In the genomic region with DNA sequence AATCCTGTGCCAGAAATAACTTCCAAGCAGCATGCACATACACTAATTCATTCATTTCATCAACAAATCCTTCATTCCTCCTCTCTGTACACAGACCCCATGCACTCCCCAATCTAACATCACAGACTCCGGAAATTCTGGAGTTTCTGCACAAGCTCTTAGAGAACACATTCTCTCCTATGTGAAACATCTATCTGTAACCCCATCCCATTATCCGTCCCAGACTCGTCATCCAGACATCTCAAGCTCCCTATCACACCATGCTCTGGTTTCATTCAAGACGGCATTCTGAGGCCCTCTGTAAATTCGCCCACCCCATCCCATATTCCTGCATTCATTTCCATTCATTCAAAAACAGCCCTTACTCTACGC, we compare ENCODE assay signal across 1 cellular context.
TF ChIP-seq lines count a peak whose summit lies in the region.

No MANE protein-coding gene starts in this region.

TF ChIP-seq in H1, 55 proteins besides CTCF, POLR2A, EP300 and RAD21:
- TF ChIP-seq CTBP2 (IDR thresholded peaks at IDR 0.05; ENCODE audit: borderline replicate concordance, insufficient read depth, insufficient read length, low read length) (no peak), TAF1 (IDR thresholded peaks at IDR 0.05; ENCODE audit: low read depth, low read length) (no peak), CHD7 (IDR thresholded peaks at IDR 0.05; ENCODE audit: insufficient replicate concordance, low read length) (no peak), CEBPB (IDR thresholded peaks at IDR 0.05; ENCODE audit: low read depth, low read length) (no peak), BRCA1 (IDR thresholded peaks at IDR 0.05; ENCODE audit: low read depth, low read length) (no peak), SAP30 (IDR thresholded peaks at IDR 0.05; ENCODE audit: insufficient read depth, insufficient replicate concordance, low read length) (no peak)
- TF ChIP-seq, protein P1, sequence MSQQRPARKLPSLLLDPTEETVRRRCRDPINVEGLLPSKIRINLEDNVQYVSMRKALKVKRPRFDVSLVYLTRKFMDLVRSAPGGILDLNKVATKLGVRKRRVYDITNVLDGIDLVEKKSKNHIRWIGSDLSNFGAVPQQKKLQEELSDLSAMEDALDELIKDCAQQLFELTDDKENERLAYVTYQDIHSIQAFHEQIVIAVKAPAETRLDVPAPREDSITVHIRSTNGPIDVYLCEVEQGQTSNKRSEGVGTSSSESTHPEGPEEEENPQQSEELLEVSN (IDR thresholded peaks at IDR 0.05): no peak
